In genomic region chr11:12556788-12557384, GRCh38 we compare ENCODE assay signal across 9 cellular contexts.
DNase-seq lines count a peak whose midpoint lies in the region; ATAC-seq and TF ChIP-seq lines count a peak whose summit lies in the region.
"Had no signal": no experiment of that assay in that cellular context is flagged by ENCODE, and none has a peak within 500 bp of the region (broad histone marks: within the 10 kb centered on the region; RNA-seq: fewer than 3 reads in every experiment).

No MANE protein-coding gene starts in this region.

- CTCF ChIA-PET in BJ (lab: Yijun Ruan, JAX): interaction anchor here (1.0 to 1.7 kb wide), 4 partner anchors 17 to 160 kb away, joined by 3 to 6 read pairs (median 3); no protein-coding TSS in a partner anchor

- H3K36me3 ChIP-seq in BJ (ENCODE audit: control insufficient read depth, insufficient read depth, low read length) (no peaks in the 10 kb centered on the region), SJCRH30 (no peaks in the 10 kb centered on the region)

- no peak overlapping the region for H3K4me3 ChIP-seq in BJ (ENCODE audit: low read depth, low read length)
- peak overlapping the region; percentile 25; the same call in 1 of the 2 replicates for H3K4me3 ChIP-seq in SJCRH30
- H3K4me3 ChIP-seq in foreskin fibroblast (ENCODE audit: low read depth in 1 of 2, low read length in 2 of 2): no peak overlapping the region

- H3K9me3 Mint-ChIP-seq in nephron: peaks cover 4% of the 10 kb centered on the region

- peaks cover 42% of the 10 kb centered on the region for H3K4me1 Mint-ChIP-seq in nephron

- H3K9me3 ChIP-seq in SJCRH30 (replicated peaks): no peaks in the 10 kb centered on the region; the same call in 1 of the 2 replicates

- no peak for ATAC-seq in HG02642 (IDR thresholded peaks at IDR 0.05; ENCODE audit: poor library complexity, unreplicated experiment)
- no peak for ATAC-seq in GM21576 (IDR thresholded peaks at IDR 0.05; ENCODE audit: unreplicated experiment)

- H3K27ac Mint-ChIP-seq in nephron: peak overlapping the region; percentile 84 to 88 (median 86)

- H3K36me3 Mint-ChIP-seq in nephron (ENCODE audit: low read depth): no peaks in the 10 kb centered on the region

- POLR2A ChIA-PET in BJ (lab: Charles Lee): interaction anchor here (0.5 to 1.7 kb wide), 2 partner anchors 15 to 16 kb away, joined by 4 to 7 read pairs; no protein-coding TSS in a partner anchor

- no peaks in the 10 kb centered on the region for H3K27me3 Mint-ChIP-seq in nephron (ENCODE audit: low read depth)

- H3K27me3 ChIP-seq in BJ (ENCODE audit: control insufficient read depth, insufficient read depth, low read length) (no peaks in the 10 kb centered on the region), SJCRH30 (no peaks in the 10 kb centered on the region)

- peak overlapping the region; percentile 25 for H3K27ac ChIP-seq in SJCRH30

- DNase-seq in BJ (ENCODE audit: low read depth): peak; percentile 90
- peak; percentile 90 to 93 for DNase-seq in SJCRH30
- DNase-seq in foreskin fibroblast: peak; percentile 96 to 99
- no peak for DNase-seq in T-helper 1 cell
- no peak for DNase-seq in NCI-H146 (lab: John Stamatoyannopoulos, UW)
- DNase-seq: activated CD4-positive, alpha-beta T cell treated with anti-CD3 and anti-CD28 coated beads for 4 hours had no signal

- no peak for TF ChIP-seq CTCF in BJ (IDR thresholded peaks at IDR 0.05; ENCODE audit: insufficient read depth, low read depth, low read length)
- no peak for TF ChIP-seq CTCF in foreskin fibroblast (IDR thresholded peaks at IDR 0.05; ENCODE audit: low read depth, low read length)
- TF ChIP-seq CTCF in nephron (IDR thresholded peaks at IDR 0.05; ENCODE audit: unreplicated experiment in 3 of 3): no peak

- H3K4me1 ChIP-seq in SJCRH30: peaks cover 18% of the 10 kb centered on the region

- peak overlapping the region in 1 of 3 experiments; percentile 29 for H3K4me3 Mint-ChIP-seq in nephron

Comparison
In these comparisons a context has a peak if more than half of its experiments do, and no peak if none do; other contexts are left out.
1. DNase-seq: peak in BJ (single experiment), SJCRH30 (2 of 2) and foreskin fibroblast (2 of 2); none in T-helper 1 cell (0 of 5) and NCI-H146 (single experiment).